In the genomic region with DNA sequence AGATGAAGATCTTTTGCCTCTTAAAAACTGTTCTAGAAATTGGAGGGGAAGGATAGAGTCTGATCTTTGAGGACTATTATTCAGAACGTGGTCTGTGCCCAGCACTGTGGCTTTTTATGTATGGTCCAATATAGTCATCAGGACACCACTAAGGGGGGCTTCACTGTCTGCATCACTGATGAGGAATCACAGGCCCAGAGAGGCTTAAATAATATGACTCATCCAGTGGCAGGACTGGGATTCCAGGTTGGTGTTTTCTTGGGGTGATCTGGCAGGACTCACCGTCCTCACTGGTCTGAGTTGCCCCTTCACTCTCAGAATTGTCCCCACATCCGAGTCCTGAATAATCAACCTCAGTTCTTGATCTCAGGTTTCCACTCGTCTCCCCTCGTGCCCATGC, we compare ENCODE assay signal across 22 cellular contexts.
A peak's percentile ranks its signal among the peaks of the same experiment; 100 is the strongest.
DNase-seq lines count a peak whose midpoint lies in the region; ATAC-seq and TF ChIP-seq lines count a peak whose summit lies in the region.
"Had no signal": no experiment of that assay in that cellular context is flagged by ENCODE, and none has a peak within 500 bp of the region (broad histone marks: within the 10 kb centered on the region; RNA-seq: fewer than 3 reads in every experiment).

No MANE protein-coding gene starts in this region.

- H3K4me1 ChIP-seq in prostate gland (replicated peaks) (peaks cover 38% of the 10 kb centered on the region), upper lobe of left lung (peaks cover 48 to 66% (median 56%) of the 10 kb centered on the region in 4 donors), foreskin keratinocyte (no peaks in the 10 kb centered on the region), A673 (ENCODE audit: insufficient read depth, low read length, poor library complexity, severe bottlenecking) (no peaks in the 10 kb centered on the region)
- H3K4me1 ChIP-seq: colonic mucosa had no signal

- no peak overlapping the region for H3K4me3 ChIP-seq in prostate gland
- H3K4me3 ChIP-seq in upper lobe of left lung, result no peak overlapping the region
- H3K4me3 ChIP-seq in A673 (ENCODE audit: low read depth, low read length, poor library complexity, severe bottlenecking), result no peak overlapping the region
- H3K4me3 ChIP-seq: colonic mucosa, GM23338 had no signal

- H3K9me3 Mint-ChIP-seq in activated CD4-positive, alpha-beta T cell treated with anti-CD3 and anti-CD28 coated beads, Interleukin-2, amount 10 ng/mL, durations not matched to agents 7 days and 5 days, result no peaks in the 10 kb centered on the region
- no peaks in the 10 kb centered on the region for H3K9me3 Mint-ChIP-seq in activated CD4-positive, alpha-beta T cell treated with anti-CD3 and anti-CD28 coated beads, Interleukin-2, amount 10 ng/mL, durations not matched to agents 24 days and 14 days
- no peaks in the 10 kb centered on the region for H3K9me3 Mint-ChIP-seq in activated CD8-positive, alpha-beta T cell treated with anti-CD3 and anti-CD28 coated beads, Interleukin-2, amount 10 ng/mL, durations not matched to agents 7 days and 5 days (ENCODE audit: insufficient read depth)
- H3K9me3 Mint-ChIP-seq: activated B cell treated with CpG ODN at 0.5 μM for 24 hours; activated T-helper 2 cell treated with anti-CD3 and anti-CD28 coated beads, Interferon-gamma antibody, Interleukin-2, Interleukin-4, amounts not matched to agents 10 μg/mL and 5 μg/mL and 100 μg/mL, durations not matched to agents 14 hours and 24 hours and 36 hours; GM23338; stimulated activated naive CD8-positive, alpha-beta T cell treated with anti-CD3 and anti-CD28 coated beads, Interleukin-15, amount 100 ng/mL, for 72 hours had no signal

- no peak overlapping the region for H3K4me3 Mint-ChIP-seq in activated CD4-positive, alpha-beta T cell treated with anti-CD3 and anti-CD28 coated beads, Interleukin-2, amount 10 ng/mL, durations not matched to agents 7 days and 5 days
- no peak overlapping the region for H3K4me3 Mint-ChIP-seq in activated CD4-positive, alpha-beta T cell treated with anti-CD3 and anti-CD28 coated beads, Interleukin-2, amount 10 ng/mL, durations not matched to agents 24 days and 14 days
- no peak overlapping the region for H3K4me3 Mint-ChIP-seq in activated CD8-positive, alpha-beta T cell treated with anti-CD3 and anti-CD28 coated beads, Interleukin-2, amount 10 ng/mL, durations not matched to agents 7 days and 5 days
- H3K4me3 Mint-ChIP-seq: activated B cell treated with CpG ODN at 0.5 μM for 24 hours; GM23338; stimulated activated naive CD8-positive, alpha-beta T cell treated with anti-CD3 and anti-CD28 coated beads, Interleukin-15, amount 100 ng/mL, for 72 hours had no signal

- TF ChIP-seq EP300 in upper lobe of left lung (IDR thresholded peaks at IDR 0.05), result no peak

- H3K36me3 ChIP-seq in prostate gland, result peaks cover 0 to 4% of the 10 kb centered on the region in 2 donors
- H3K36me3 ChIP-seq in upper lobe of left lung, result peaks cover 7 to 45% (median 11%) of the 10 kb centered on the region in 4 donors
- H3K36me3 ChIP-seq in A673 (ENCODE audit: insufficient read depth, low read length, poor library complexity, severe bottlenecking), result no peaks in the 10 kb centered on the region
- H3K36me3 ChIP-seq: colonic mucosa had no signal

- no peaks in the 10 kb centered on the region for H3K27me3 Mint-ChIP-seq in activated CD4-positive, alpha-beta T cell treated with anti-CD3 and anti-CD28 coated beads, Interleukin-2, amount 10 ng/mL, durations not matched to agents 7 days and 5 days
- H3K27me3 Mint-ChIP-seq in activated CD4-positive, alpha-beta T cell treated with anti-CD3 and anti-CD28 coated beads, Interleukin-2, amount 10 ng/mL, durations not matched to agents 24 days and 14 days, result peaks cover 5% of the 10 kb centered on the region
- H3K27me3 Mint-ChIP-seq in activated CD8-positive, alpha-beta T cell treated with anti-CD3 and anti-CD28 coated beads, Interleukin-2, amount 10 ng/mL, durations not matched to agents 7 days and 5 days (ENCODE audit: low read depth), result no peaks in the 10 kb centered on the region
- H3K27me3 Mint-ChIP-seq: stimulated activated naive CD8-positive, alpha-beta T cell treated with anti-CD3 and anti-CD28 coated beads, Interleukin-15, amount 100 ng/mL, for 72 hours had no signal

- H3K9me3 ChIP-seq in prostate gland (no peaks in the 10 kb centered on the region), upper lobe of left lung (no peaks in the 10 kb centered on the region), A673 (ENCODE audit: low read depth, low read length, poor library complexity, severe bottlenecking) (no peaks in the 10 kb centered on the region)
- H3K9me3 ChIP-seq: colonic mucosa had no signal

- no peak for TF ChIP-seq POLR2A in prostate gland (IDR thresholded peaks at IDR 0.05)
- no peak for TF ChIP-seq POLR2A in upper lobe of left lung (IDR thresholded peaks at IDR 0.05)

- H3K27me3 ChIP-seq in prostate gland (replicated peaks; ENCODE audit: insufficient read depth) (no peaks in the 10 kb centered on the region), upper lobe of left lung (no peaks in the 10 kb centered on the region), foreskin keratinocyte (peaks cover 2% of the 10 kb centered on the region), A673 (replicated peaks; ENCODE audit: insufficient read depth, low read depth, low read length, poor library complexity) (no peaks in the 10 kb centered on the region)
- H3K27me3 ChIP-seq: colonic mucosa had no signal

- H3K27ac ChIP-seq in cingulate gyrus (ENCODE audit: low read depth, low read length), result peak overlapping the region; percentile 33
- peak overlapping the region; percentile 94 to 95 for H3K27ac ChIP-seq in prostate gland
- H3K27ac ChIP-seq in upper lobe of left lung, result peak overlapping the region in 3 of 4 donors; percentile 31 to 87 (median 72)
- no peak overlapping the region for H3K27ac ChIP-seq in foreskin keratinocyte
- no peak overlapping the region for H3K27ac ChIP-seq in A673 (ENCODE audit: low read depth, low read length, poor library complexity, severe bottlenecking)
- H3K27ac ChIP-seq: colonic mucosa had no signal

- 76% methylated on average over 5 of the region's 5 CpGs for WGBS in prostate gland
- 82 to 91% methylated on average over 5 of the region's 5 CpGs for WGBS in upper lobe of left lung, 2 donors

- no TSS peak for BruUV-seq in A673 (replicated peaks; lab: Mats Ljungman, UMichigan)

- intact Hi-C loops in activated CD4-positive, alpha-beta T cell treated with anti-CD3 and anti-CD28 coated beads, Interleukin-2, amount 10 ng/mL, durations not matched to agents 24 days and 14 days (cut with micrococcal nuclease), result no loop called here
- intact Hi-C loops in prostate gland (cut with DNase I), result no loop called here
- intact Hi-C loops in A673 (cut with micrococcal nuclease; ENCODE audit: unreplicated experiment), result no loop called here

- CTCF ChIA-PET in activated CD4-positive, alpha-beta T cell treated with anti-CD3 and anti-CD28 coated beads, Interleukin-2, amount 10 ng/mL, durations not matched to agents 7 days and 5 days (lab: Charles Lee), result no interaction called here
- CTCF ChIA-PET in A673 (lab: Charles Lee), result no interaction called here
- CTCF ChIA-PET in activated CD8-positive, alpha-beta T cell treated with anti-CD3 and anti-CD28 coated beads, Interleukin-2, amount 10 ng/mL, durations not matched to agents 7 days and 5 days (lab: Charles Lee), result no interaction called here

- POLR2A ChIA-PET in activated CD4-positive, alpha-beta T cell treated with anti-CD3 and anti-CD28 coated beads, Interleukin-2, amount 10 ng/mL, durations not matched to agents 7 days and 5 days (lab: Charles Lee), result interaction anchor here (0.6 kb wide), 1 partner anchor 835 kb away, joined by 3 read pairs; no protein-coding TSS in a partner anchor
- POLR2A ChIA-PET in A673 (lab: Charles Lee; ENCODE audit: low non-redundant PET), result no interaction called here
- POLR2A ChIA-PET in activated CD8-positive, alpha-beta T cell treated with anti-CD3 and anti-CD28 coated beads, Interleukin-2, amount 10 ng/mL, durations not matched to agents 7 days and 5 days (lab: Charles Lee), result interaction anchor here (0.7 kb wide), 1 partner anchor 19 kb away, joined by 4 read pairs; no protein-coding TSS in a partner anchor

- H3K27ac Mint-ChIP-seq in activated CD4-positive, alpha-beta T cell treated with anti-CD3 and anti-CD28 coated beads, Interleukin-2, amount 10 ng/mL, durations not matched to agents 7 days and 5 days, result peak overlapping the region; percentile 67
- H3K27ac Mint-ChIP-seq in activated CD4-positive, alpha-beta T cell treated with anti-CD3 and anti-CD28 coated beads, Interleukin-2, amount 10 ng/mL, durations not matched to agents 24 days and 14 days, result no peak overlapping the region
- H3K27ac Mint-ChIP-seq in activated CD8-positive, alpha-beta T cell treated with anti-CD3 and anti-CD28 coated beads, Interleukin-2, amount 10 ng/mL, durations not matched to agents 7 days and 5 days, result no peak overlapping the region
- H3K27ac Mint-ChIP-seq: activated B cell treated with CpG ODN at 0.5 μM for 24 hours; activated T-helper 2 cell treated with anti-CD3 and anti-CD28 coated beads, Interferon-gamma antibody, Interleukin-2, Interleukin-4, amounts not matched to agents 10 μg/mL and 5 μg/mL and 100 μg/mL, durations not matched to agents 14 hours and 24 hours and 36 hours; GM23338; stimulated activated naive CD8-positive, alpha-beta T cell treated with anti-CD3 and anti-CD28 coated beads, Interleukin-15, amount 100 ng/mL, for 72 hours had no signal

- no peak for ATAC-seq in upper lobe of left lung (ENCODE audit: low FRiP score in 2 of 2)
- no peak for ATAC-seq in foreskin keratinocyte
- no peak for ATAC-seq in activated CD8-positive, alpha-beta T cell treated with anti-CD3 and anti-CD28 coated beads, Interleukin-2, amount 10 ng/mL, durations not matched to agents 7 days and 5 days
- ATAC-seq: GM23338; stimulated activated naive CD8-positive, alpha-beta T cell treated with anti-CD3 and anti-CD28 coated beads, Interleukin-15, amount 100 ng/mL, for 72 hours had no signal

- peaks cover 11% of the 10 kb centered on the region for H3K4me1 Mint-ChIP-seq in activated CD4-positive, alpha-beta T cell treated with anti-CD3 and anti-CD28 coated beads, Interleukin-2, amount 10 ng/mL, durations not matched to agents 7 days and 5 days
- H3K4me1 Mint-ChIP-seq in activated CD4-positive, alpha-beta T cell treated with anti-CD3 and anti-CD28 coated beads, Interleukin-2, amount 10 ng/mL, durations not matched to agents 24 days and 14 days, result peaks cover 5% of the 10 kb centered on the region
- H3K4me1 Mint-ChIP-seq in activated CD8-positive, alpha-beta T cell treated with anti-CD3 and anti-CD28 coated beads, Interleukin-2, amount 10 ng/mL, durations not matched to agents 7 days and 5 days (ENCODE audit: low read depth), result peaks cover 25% of the 10 kb centered on the region
- H3K4me1 Mint-ChIP-seq: stimulated activated naive CD8-positive, alpha-beta T cell treated with anti-CD3 and anti-CD28 coated beads, Interleukin-15, amount 100 ng/mL, for 72 hours had no signal

- no peak for TF ChIP-seq CTCF in prostate gland (IDR thresholded peaks at IDR 0.05)
- no peak for TF ChIP-seq CTCF in upper lobe of left lung (IDR thresholded peaks at IDR 0.05)
- no peak for TF ChIP-seq CTCF in foreskin keratinocyte (conservative IDR thresholded peaks at IDR 0.05)
- no peak for TF ChIP-seq CTCF in A673 (conservative IDR thresholded peaks at IDR 0.05; ENCODE audit: low read depth, low read length)

- H3K36me3 Mint-ChIP-seq in activated CD4-positive, alpha-beta T cell treated with anti-CD3 and anti-CD28 coated beads, Interleukin-2, amount 10 ng/mL, durations not matched to agents 7 days and 5 days (ENCODE audit: low read depth), result no peaks in the 10 kb centered on the region
- H3K36me3 Mint-ChIP-seq in activated CD4-positive, alpha-beta T cell treated with anti-CD3 and anti-CD28 coated beads, Interleukin-2, amount 10 ng/mL, durations not matched to agents 24 days and 14 days (ENCODE audit: low read depth), result no peaks in the 10 kb centered on the region
- peaks cover 3% of the 10 kb centered on the region for H3K36me3 Mint-ChIP-seq in activated CD8-positive, alpha-beta T cell treated with anti-CD3 and anti-CD28 coated beads, Interleukin-2, amount 10 ng/mL, durations not matched to agents 7 days and 5 days (ENCODE audit: low read depth)

- no peak for DNase-seq in activated CD4-positive, alpha-beta T cell treated with anti-CD3 and anti-CD28 coated beads, Interleukin-2, amount 10 ng/mL, durations not matched to agents 7 days and 5 days
- DNase-seq in activated CD4-positive, alpha-beta T cell treated with anti-CD3 and anti-CD28 coated beads, Interleukin-2, amount 10 ng/mL, durations not matched to agents 24 days and 14 days, result no peak
- DNase-seq in prostate gland (ENCODE audit: low spot score) (no peak), upper lobe of left lung (no peak), foreskin keratinocyte (no peak), A673 (ENCODE audit: low spot score) (no peak)
- DNase-seq in activated CD8-positive, alpha-beta T cell treated with anti-CD3 and anti-CD28 coated beads, Interleukin-2, amount 10 ng/mL, durations not matched to agents 7 days and 5 days, result no peak
- DNase-seq: 8988T; activated B cell treated with CpG ODN at 0.5 μM for 24 hours; amygdala; C1 segment of cervical spinal cord; colonic mucosa; DMS53; MV-4-11; NCI-H2029; NCI-H510A; retina; stimulated activated naive CD8-positive, alpha-beta T cell treated with anti-CD3 and anti-CD28 coated beads, Interleukin-15, amount 100 ng/mL, for 72 hours; T-helper 2 cell had no signal

Comparison
In these comparisons a context has a peak if more than half of its experiments do, and no peak if none do; other contexts are left out.
1. H3K27ac ChIP-seq: peak in cingulate gyrus (single experiment), prostate gland (2 of 2) and upper lobe of left lung (3 of 4); none in foreskin keratinocyte (single experiment) and A673 (single experiment).